In genomic region chr19:12400618-12401502, GRCh38 we compare ENCODE assay signal across 8 cellular contexts. TPM values are rescaled to one million over a fixed set of nuclear protein-coding genes. Genes with fewer than 3 reads are reported as not detected.
DNase-seq lines count a peak whose midpoint lies in the region; TF ChIP-seq lines count a peak whose summit lies in the region.

ZNF799 (minus strand) TSS chr19:12401271; CDS start chr19:12401070, 201 bp downstream.

- TF ChIP-seq CTCF in foreskin fibroblast (IDR thresholded peaks at IDR 0.05; ENCODE audit: low read depth, low read length) (no peak), neural crest cell (conservative IDR thresholded peaks at IDR 0.05) (peak; percentile 38), stomach (IDR thresholded peaks at IDR 0.05) (no peak)

- no peaks in the 10 kb centered on the region for H3K27me3 ChIP-seq in stomach

- H3K4me1 Mint-ChIP-seq in neural crest cell: peaks cover 12% of the 10 kb centered on the region

- WGBS in stomach, 5 donors: 0 to 1% (median 0%) methylated on average over 26 to 71 of the region's 71 CpGs

- H3K27me3 Mint-ChIP-seq in neural crest cell (ENCODE audit: low read depth): no peaks in the 10 kb centered on the region

- peaks cover 14% of the 10 kb centered on the region for H3K36me3 Mint-ChIP-seq in neural crest cell (ENCODE audit: low read depth)

- DNase-seq in EH (ENCODE audit: low read depth): peak; percentile 96
- peak; percentile 93 for DNase-seq in H4 (ENCODE audit: low spot score)
- DNase-seq in LoVo (ENCODE audit: low spot score): peak; percentile 94
- DNase-seq in activated effector memory CD4-positive, alpha-beta T cell treated with anti-CD3 and anti-CD28 coated beads, Interleukin-2, amount 50 U/mL, for 16 hours: peak; percentile 93
- peak; percentile 95 to 98 for DNase-seq in foreskin fibroblast
- DNase-seq in neural crest cell (ENCODE audit: low read depth, low spot score): peak; percentile 84
- DNase-seq in stomach: peak; percentile 99

- TF ChIP-seq POLR2A in Raji (IDR thresholded peaks at IDR 0.05; ENCODE audit: insufficient read depth, low read depth, low read length) (peak; percentile 69), stomach (IDR thresholded peaks at IDR 0.05) (no peak)

- H3K9me3 Mint-ChIP-seq in neural crest cell: peaks cover 11% of the 10 kb centered on the region

- no peak for TF ChIP-seq EP300 in stomach (IDR thresholded peaks at IDR 0.05)

- peak within 1 kb of the TSS; percentile 62 for H3K27ac Mint-ChIP-seq in neural crest cell (ENCODE audit: unreplicated experiment)

- no peaks in the 10 kb centered on the region for H3K36me3 ChIP-seq in stomach

- H3K4me3 ChIP-seq in foreskin fibroblast (ENCODE audit: low read depth in 1 of 2, low read length in 2 of 2) (peak within 1 kb of the TSS; percentile 75 to 82), stomach (peak within 1 kb of the TSS; percentile 61 to 93 (median 80))

- peak within 1 kb of the TSS; percentile 88 to 93 (median 90) for H3K27ac ChIP-seq in stomach

- H3K4me3 Mint-ChIP-seq in neural crest cell: peak within 1 kb of the TSS; percentile 97

- no peaks in the 10 kb centered on the region for H3K9me3 ChIP-seq in stomach

- H3K4me1 ChIP-seq in stomach: peaks cover 5 to 11% (median 9%) of the 10 kb centered on the region in 4 donors

- intact Hi-C loops in stomach (cut with DNase I; ENCODE audit: low total_unique reads): no loop called here

RNA-seq across cellular contexts. Expression of gene ZNF799, which starts in this region (rescaled TPM):
- total RNA-seq in H4 (2014; rRNA removed; shearing (Covaris generic)): 1.6 and 1.8 TPM in 2 replicates
- total RNA-seq in neural crest cell: 4.6 and 4.8 TPM in 2 replicates
- total RNA-seq in stomach: 1 to 10 TPM in 4 of 5 donors, under 1 TPM in 1; 0.45 to 6.7 (median 2.9) TPM
- polyA plus RNA-seq in stomach: 1 to 10 TPM; 2.2 to 3.5 (median 2.9) TPM

Comparison
In these comparisons a context has a peak if more than half of its experiments do, and no peak if none do; other contexts are left out.
1. Peak in every context shown above with its lines: DNase-seq, H3K4me3 ChIP-seq and H3K27ac ChIP-seq.